1 cellular context compared by ENCODE assay signal in the genomic region with DNA sequence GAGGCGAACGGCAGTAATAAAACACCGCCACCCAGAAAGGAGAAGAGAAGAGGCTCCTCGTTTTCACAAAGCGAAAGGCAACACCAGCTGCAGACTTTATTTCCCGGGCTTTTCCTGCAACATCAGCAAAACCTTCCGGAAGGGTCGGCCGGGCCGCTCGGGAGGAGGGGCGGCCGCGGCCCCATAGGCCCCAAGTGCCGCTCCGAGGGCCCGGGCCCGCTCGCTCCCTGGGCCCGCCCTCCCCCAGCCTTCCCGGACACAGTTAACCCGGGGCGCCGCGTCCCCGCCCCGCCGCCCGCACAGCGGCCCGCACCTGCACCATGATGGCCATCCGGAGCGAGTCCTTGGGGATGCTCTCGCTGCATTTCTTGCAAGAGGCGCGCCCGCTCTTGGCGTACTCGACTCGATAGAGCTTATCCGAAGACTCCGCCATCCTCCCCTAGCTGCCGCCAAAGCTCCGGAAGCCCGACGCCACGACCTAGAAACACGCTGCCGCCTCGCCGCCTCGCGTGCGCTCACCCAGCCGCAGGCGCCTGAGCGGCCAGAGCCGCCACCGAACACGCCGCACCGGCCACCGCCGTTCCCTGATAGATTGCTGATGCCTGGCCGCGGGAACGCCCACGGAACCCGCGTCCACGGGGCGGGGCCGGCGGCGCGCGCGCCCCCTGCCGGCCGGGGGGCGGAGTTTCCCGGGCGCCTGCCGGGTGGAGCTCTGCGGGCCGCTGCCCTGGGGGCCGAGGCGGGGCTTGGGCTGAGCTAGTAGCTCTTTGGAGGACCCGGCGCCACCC.
A peak's percentile ranks its signal among the peaks of the same experiment; 100 is the strongest.
TF ChIP-seq lines count a peak whose summit lies in the region.

A gene (minus strand): TSS at position 597 of the 788 bp plus-strand sequence. CDS start 164 bp downstream, at position 433.

TF ChIP-seq in HepG2, 621 proteins besides CTCF, POLR2A, EP300 and RAD21 (continued from another document and continues in another):
- TF ChIP-seq ZNF773 (CRISPR knock-in tag; IDR thresholded peaks at IDR 0.05; ENCODE audit: borderline replicate concordance) (peak; percentile 85; the same call in 1 of the 2 replicates), SOX6 (IDR thresholded peaks at IDR 0.05) (no peak), SOX6 (CRISPR knock-in tag; IDR thresholded peaks at IDR 0.05) (peak; percentile 48; the same call in 1 of the 2 replicates), SAP130 (CRISPR knock-in tag; IDR thresholded peaks at IDR 0.05; ENCODE audit: low read depth) (peak; percentile 80), SALL1 (CRISPR knock-in tag; IDR thresholded peaks at IDR 0.05) (peak; percentile 84), YEATS4 (CRISPR knock-in tag; IDR thresholded peaks at IDR 0.05; ENCODE audit: borderline replicate concordance) (peak; percentile 87), ZNF12 (CRISPR knock-in tag; IDR thresholded peaks at IDR 0.05) (0 out of 2 replicates have a peak, but pooled peaks have one; percentile 20), ZNF264 (CRISPR knock-in tag; IDR thresholded peaks at IDR 0.05) (0 out of 2 replicates have a peak, but pooled peaks have one; percentile 32), HDAC2 (CRISPR knock-in tag; IDR thresholded peaks at IDR 0.05) (0 out of 2 replicates have a peak, but pooled peaks have one; percentile 27), SPEN (CRISPR knock-in tag; IDR thresholded peaks at IDR 0.05; ENCODE audit: low read depth) (peak; percentile 62), FOXM1 (CRISPR knock-in tag; IDR thresholded peaks at IDR 0.05) (0 out of 2 replicates have a peak, but pooled peaks have one; percentile 52), SRY (CRISPR knock-in tag; IDR thresholded peaks at IDR 0.05) (peak; percentile 74; the same call in 1 of the 2 replicates), ZNF121 (CRISPR knock-in tag; IDR thresholded peaks at IDR 0.05) (0 out of 2 replicates have a peak, but pooled peaks have one; percentile 5), MAFK (conservative IDR thresholded peaks at IDR 0.05 in 1 of 2, IDR thresholded peaks at IDR 0.05 in 1 of 2; ENCODE audit: low read length in 2 of 2) (peak; percentile 95 to 97), ZNF746 (CRISPR knock-in tag; IDR thresholded peaks at IDR 0.05) (no peak), POLR2AphosphoS5 (IDR thresholded peaks at IDR 0.05; ENCODE audit: low read depth, low read length) (peak; percentile 64)
- TF ChIP-seq, protein P1, sequence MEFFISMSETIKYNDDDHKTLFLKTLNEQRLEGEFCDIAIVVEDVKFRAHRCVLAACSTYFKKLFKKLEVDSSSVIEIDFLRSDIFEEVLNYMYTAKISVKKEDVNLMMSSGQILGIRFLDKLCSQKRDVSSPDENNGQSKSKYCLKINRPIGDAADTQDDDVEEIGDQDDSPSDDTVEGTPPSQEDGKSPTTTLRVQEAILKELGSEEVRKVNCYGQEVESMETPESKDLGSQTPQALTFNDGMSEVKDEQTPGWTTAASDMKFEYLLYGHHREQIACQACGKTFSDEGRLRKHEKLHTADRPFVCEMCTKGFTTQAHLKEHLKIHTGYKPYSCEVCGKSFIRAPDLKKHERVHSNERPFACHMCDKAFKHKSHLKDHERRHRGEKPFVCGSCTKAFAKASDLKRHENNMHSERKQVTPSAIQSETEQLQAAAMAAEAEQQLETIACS (CRISPR knock-in tag; IDR thresholded peaks at IDR 0.05): peak; percentile 68
- TF ChIP-seq, protein P2, sequence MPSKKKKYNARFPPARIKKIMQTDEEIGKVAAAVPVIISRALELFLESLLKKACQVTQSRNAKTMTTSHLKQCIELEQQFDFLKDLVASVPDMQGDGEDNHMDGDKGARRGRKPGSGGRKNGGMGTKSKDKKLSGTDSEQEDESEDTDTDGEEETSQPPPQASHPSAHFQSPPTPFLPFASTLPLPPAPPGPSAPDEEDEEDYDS (CRISPR knock-in tag; IDR thresholded peaks at IDR 0.05): 0 out of 2 replicates have a peak, but pooled peaks have one; percentile 37
- TF ChIP-seq, protein P3, sequence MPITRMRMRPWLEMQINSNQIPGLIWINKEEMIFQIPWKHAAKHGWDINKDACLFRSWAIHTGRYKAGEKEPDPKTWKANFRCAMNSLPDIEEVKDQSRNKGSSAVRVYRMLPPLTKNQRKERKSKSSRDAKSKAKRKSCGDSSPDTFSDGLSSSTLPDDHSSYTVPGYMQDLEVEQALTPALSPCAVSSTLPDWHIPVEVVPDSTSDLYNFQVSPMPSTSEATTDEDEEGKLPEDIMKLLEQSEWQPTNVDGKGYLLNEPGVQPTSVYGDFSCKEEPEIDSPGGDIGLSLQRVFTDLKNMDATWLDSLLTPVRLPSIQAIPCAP (CRISPR knock-in tag; IDR thresholded peaks at IDR 0.05; ENCODE audit: low read depth): no peak
- TF ChIP-seq, protein P4, sequence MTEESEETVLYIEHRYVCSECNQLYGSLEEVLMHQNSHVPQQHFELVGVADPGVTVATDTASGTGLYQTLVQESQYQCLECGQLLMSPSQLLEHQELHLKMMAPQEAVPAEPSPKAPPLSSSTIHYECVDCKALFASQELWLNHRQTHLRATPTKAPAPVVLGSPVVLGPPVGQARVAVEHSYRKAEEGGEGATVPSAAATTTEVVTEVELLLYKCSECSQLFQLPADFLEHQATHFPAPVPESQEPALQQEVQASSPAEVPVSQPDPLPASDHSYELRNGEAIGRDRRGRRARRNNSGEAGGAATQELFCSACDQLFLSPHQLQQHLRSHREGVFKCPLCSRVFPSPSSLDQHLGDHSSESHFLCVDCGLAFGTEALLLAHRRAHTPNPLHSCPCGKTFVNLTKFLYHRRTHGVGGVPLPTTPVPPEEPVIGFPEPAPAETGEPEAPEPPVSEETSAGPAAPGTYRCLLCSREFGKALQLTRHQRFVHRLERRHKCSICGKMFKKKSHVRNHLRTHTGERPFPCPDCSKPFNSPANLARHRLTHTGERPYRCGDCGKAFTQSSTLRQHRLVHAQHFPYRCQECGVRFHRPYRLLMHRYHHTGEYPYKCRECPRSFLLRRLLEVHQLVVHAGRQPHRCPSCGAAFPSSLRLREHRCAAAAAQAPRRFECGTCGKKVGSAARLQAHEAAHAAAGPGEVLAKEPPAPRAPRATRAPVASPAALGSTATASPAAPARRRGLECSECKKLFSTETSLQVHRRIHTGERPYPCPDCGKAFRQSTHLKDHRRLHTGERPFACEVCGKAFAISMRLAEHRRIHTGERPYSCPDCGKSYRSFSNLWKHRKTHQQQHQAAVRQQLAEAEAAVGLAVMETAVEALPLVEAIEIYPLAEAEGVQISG (CRISPR knock-in tag; IDR thresholded peaks at IDR 0.05): peak; percentile 88
- TF ChIP-seq, protein P5, sequence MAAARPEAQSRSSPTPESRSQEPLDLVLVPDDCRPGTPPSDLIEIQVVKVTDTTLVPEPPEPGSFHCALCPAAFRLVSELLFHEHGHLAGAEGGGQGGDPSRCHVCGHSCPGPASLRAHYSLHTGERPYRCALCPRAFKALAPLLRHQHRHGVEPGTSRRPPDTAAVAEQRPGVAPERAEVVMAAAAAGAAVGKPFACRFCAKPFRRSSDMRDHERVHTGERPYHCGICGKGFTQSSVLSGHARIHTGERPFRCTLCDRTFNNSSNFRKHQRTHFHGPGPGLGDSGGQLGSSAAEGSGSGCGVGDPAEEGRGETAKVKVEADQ (CRISPR knock-in tag; IDR thresholded peaks at IDR 0.05; ENCODE audit: borderline replicate concordance): 0 out of 2 replicates have a peak, but pooled peaks have one; percentile 21
- TF ChIP-seq, protein P6, sequence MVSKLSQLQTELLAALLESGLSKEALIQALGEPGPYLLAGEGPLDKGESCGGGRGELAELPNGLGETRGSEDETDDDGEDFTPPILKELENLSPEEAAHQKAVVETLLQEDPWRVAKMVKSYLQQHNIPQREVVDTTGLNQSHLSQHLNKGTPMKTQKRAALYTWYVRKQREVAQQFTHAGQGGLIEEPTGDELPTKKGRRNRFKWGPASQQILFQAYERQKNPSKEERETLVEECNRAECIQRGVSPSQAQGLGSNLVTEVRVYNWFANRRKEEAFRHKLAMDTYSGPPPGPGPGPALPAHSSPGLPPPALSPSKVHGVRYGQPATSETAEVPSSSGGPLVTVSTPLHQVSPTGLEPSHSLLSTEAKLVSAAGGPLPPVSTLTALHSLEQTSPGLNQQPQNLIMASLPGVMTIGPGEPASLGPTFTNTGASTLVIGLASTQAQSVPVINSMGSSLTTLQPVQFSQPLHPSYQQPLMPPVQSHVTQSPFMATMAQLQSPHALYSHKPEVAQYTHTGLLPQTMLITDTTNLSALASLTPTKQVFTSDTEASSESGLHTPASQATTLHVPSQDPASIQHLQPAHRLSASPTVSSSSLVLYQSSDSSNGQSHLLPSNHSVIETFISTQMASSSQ (IDR thresholded peaks at IDR 0.05; ENCODE audit: low read depth): no peak
- TF ChIP-seq, protein P6 (CRISPR knock-in tag; IDR thresholded peaks at IDR 0.05; ENCODE audit: borderline replicate concordance): peak; percentile 35; the same call in 1 of the 2 replicates
- TF ChIP-seq, protein P7, sequence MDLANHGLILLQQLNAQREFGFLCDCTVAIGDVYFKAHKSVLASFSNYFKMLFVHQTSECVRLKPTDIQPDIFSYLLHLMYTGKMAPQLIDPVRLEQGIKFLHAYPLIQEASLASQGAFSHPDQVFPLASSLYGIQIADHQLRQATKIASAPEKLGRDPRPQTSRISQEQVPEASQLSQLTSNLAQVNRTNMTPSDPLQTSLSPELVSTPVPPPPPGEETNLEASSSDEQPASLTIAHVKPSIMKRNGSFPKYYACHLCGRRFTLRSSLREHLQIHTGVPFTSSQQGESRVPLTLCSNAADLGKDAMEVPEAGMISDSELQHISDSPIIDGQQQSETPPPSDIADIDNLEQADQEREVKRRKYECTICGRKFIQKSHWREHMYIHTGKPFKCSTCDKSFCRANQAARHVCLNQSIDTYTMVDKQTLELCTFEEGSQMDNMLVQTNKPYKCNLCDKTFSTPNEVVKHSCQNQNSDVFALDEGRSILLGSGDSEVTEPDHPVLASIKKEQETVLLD (CRISPR knock-in tag; IDR thresholded peaks at IDR 0.05; ENCODE audit: low read depth): 0 out of 2 replicates have a peak, but pooled peaks have one; percentile 30
- TF ChIP-seq, protein P8, sequence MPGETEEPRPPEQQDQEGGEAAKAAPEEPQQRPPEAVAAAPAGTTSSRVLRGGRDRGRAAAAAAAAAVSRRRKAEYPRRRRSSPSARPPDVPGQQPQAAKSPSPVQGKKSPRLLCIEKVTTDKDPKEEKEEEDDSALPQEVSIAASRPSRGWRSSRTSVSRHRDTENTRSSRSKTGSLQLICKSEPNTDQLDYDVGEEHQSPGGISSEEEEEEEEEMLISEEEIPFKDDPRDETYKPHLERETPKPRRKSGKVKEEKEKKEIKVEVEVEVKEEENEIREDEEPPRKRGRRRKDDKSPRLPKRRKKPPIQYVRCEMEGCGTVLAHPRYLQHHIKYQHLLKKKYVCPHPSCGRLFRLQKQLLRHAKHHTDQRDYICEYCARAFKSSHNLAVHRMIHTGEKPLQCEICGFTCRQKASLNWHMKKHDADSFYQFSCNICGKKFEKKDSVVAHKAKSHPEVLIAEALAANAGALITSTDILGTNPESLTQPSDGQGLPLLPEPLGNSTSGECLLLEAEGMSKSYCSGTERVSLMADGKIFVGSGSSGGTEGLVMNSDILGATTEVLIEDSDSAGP (CRISPR knock-in tag; IDR thresholded peaks at IDR 0.05; ENCODE audit: borderline replicate concordance): peak; percentile 65; the same call in 1 of the 2 replicates
- TF ChIP-seq, protein P9, sequence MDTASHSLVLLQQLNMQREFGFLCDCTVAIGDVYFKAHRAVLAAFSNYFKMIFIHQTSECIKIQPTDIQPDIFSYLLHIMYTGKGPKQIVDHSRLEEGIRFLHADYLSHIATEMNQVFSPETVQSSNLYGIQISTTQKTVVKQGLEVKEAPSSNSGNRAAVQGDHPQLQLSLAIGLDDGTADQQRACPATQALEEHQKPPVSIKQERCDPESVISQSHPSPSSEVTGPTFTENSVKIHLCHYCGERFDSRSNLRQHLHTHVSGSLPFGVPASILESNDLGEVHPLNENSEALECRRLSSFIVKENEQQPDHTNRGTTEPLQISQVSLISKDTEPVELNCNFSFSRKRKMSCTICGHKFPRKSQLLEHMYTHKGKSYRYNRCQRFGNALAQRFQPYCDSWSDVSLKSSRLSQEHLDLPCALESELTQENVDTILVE (CRISPR knock-in tag; IDR thresholded peaks at IDR 0.05): peak; percentile 57; the same call in 1 of the 2 replicates
- TF ChIP-seq, protein P10, sequence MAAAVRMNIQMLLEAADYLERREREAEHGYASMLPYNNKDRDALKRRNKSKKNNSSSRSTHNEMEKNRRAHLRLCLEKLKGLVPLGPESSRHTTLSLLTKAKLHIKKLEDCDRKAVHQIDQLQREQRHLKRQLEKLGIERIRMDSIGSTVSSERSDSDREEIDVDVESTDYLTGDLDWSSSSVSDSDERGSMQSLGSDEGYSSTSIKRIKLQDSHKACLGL (CRISPR knock-in tag; IDR thresholded peaks at IDR 0.05): peak; percentile 80; the same call in 1 of the 2 replicates
- TF ChIP-seq, protein P11, sequence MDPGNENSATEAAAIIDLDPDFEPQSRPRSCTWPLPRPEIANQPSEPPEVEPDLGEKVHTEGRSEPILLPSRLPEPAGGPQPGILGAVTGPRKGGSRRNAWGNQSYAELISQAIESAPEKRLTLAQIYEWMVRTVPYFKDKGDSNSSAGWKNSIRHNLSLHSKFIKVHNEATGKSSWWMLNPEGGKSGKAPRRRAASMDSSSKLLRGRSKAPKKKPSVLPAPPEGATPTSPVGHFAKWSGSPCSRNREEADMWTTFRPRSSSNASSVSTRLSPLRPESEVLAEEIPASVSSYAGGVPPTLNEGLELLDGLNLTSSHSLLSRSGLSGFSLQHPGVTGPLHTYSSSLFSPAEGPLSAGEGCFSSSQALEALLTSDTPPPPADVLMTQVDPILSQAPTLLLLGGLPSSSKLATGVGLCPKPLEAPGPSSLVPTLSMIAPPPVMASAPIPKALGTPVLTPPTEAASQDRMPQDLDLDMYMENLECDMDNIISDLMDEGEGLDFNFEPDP (CRISPR knock-in tag; conservative IDR thresholded peaks at IDR 0.05): no peak
- TF ChIP-seq, protein P12, sequence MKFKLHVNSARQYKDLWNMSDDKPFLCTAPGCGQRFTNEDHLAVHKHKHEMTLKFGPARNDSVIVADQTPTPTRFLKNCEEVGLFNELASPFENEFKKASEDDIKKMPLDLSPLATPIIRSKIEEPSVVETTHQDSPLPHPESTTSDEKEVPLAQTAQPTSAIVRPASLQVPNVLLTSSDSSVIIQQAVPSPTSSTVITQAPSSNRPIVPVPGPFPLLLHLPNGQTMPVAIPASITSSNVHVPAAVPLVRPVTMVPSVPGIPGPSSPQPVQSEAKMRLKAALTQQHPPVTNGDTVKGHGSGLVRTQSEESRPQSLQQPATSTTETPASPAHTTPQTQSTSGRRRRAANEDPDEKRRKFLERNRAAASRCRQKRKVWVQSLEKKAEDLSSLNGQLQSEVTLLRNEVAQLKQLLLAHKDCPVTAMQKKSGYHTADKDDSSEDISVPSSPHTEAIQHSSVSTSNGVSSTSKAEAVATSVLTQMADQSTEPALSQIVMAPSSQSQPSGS (CRISPR knock-in tag; IDR thresholded peaks at IDR 0.05): peak; percentile 24; the same call in 1 of the 2 replicates
